In genomic region chr15:34993877-34994276, GRCh38 we compare ENCODE assay signal across 9 cellular contexts. TPM values are rescaled to one million over a fixed set of nuclear protein-coding genes. Genes with fewer than 3 reads are reported as not detected.
DNase-seq lines count a peak whose midpoint lies in the region; ATAC-seq and TF ChIP-seq lines count a peak whose summit lies in the region.
"Had no signal": no experiment of that assay in that cellular context is flagged by ENCODE, and none has a peak within 500 bp of the region (broad histone marks: within the 10 kb centered on the region; RNA-seq: fewer than 3 reads in every experiment).

No MANE protein-coding gene starts in this region.

- no peaks in the 10 kb centered on the region for H3K36me3 ChIP-seq in BE2C

- H3K36me3 Mint-ChIP-seq in T-helper 2 cell treated with Interferon-gamma antibody and Interleukin-4, amounts not matched to agents 5 μg/mL and 100 μg/mL, for 36 hours (ENCODE audit: low read depth) = no peaks in the 10 kb centered on the region

- peak; percentile 82 for DNase-seq in GM13977 (ENCODE audit: low spot score)
- peak; percentile 70 for DNase-seq in T-helper 2 cell treated with Interferon-gamma antibody and Interleukin-4, amounts not matched to agents 5 μg/mL and 100 μg/mL, for 36 hours (ENCODE audit: low spot score)
- DNase-seq in stimulated activated naive CD4-positive, alpha-beta T cell treated with Interleukin-2 at 50 U/mL for 16 hours (lab: John Stamatoyannopoulos, UW) = no peak
- DNase-seq in NCI-H187 treated with DMSO at 0.1 percent for 48 hours (lab: John Stamatoyannopoulos, UW) = no peak
- no peak for DNase-seq in BE2C
- DNase-seq in HUDEP-2 (lab: John Stamatoyannopoulos, UW; ENCODE audit: unreplicated experiment in 76 of 76) = no peak
- DNase-seq: cortex of kidney had no signal

- TF ChIP-seq CTCF in GM13977 (IDR thresholded peaks at IDR 0.05; ENCODE audit: extremely low read depth, insufficient read depth, missing control alignments) (no peak), BE2C (IDR thresholded peaks at IDR 0.05; ENCODE audit: low read depth, low read length) (no peak)

- peaks cover 7% of the 10 kb centered on the region for H3K27me3 Mint-ChIP-seq in T-helper 2 cell treated with Interferon-gamma antibody and Interleukin-4, amounts not matched to agents 5 μg/mL and 100 μg/mL, for 36 hours (ENCODE audit: low read depth)

- peak overlapping the region; percentile 69 for H3K4me3 Mint-ChIP-seq in T-helper 2 cell treated with Interferon-gamma antibody and Interleukin-4, amounts not matched to agents 5 μg/mL and 100 μg/mL, for 36 hours

- H3K4me1 Mint-ChIP-seq in T-helper 2 cell treated with Interferon-gamma antibody and Interleukin-4, amounts not matched to agents 5 μg/mL and 100 μg/mL, for 36 hours (ENCODE audit: low read depth) = peaks cover 47% of the 10 kb centered on the region

- peak overlapping the region; percentile 94 for H3K27ac Mint-ChIP-seq in T-helper 2 cell treated with Interferon-gamma antibody and Interleukin-4, amounts not matched to agents 5 μg/mL and 100 μg/mL, for 36 hours

- in situ Hi-C loops in GM13977 (cut with MboI; ENCODE audit: low pct_unique_long_range_greater_than_20kb, low sequenced_read_pairs, unreplicated experiment) = no loop called here

- no peaks in the 10 kb centered on the region for H3K27me3 ChIP-seq in BE2C

- H3K9me3 Mint-ChIP-seq in T-helper 2 cell treated with Interferon-gamma antibody and Interleukin-4, amounts not matched to agents 5 μg/mL and 100 μg/mL, for 36 hours = peaks cover 5% of the 10 kb centered on the region

- peak; percentile 95 for ATAC-seq in GM19351 (IDR thresholded peaks at IDR 0.05; ENCODE audit: unreplicated experiment)
- ATAC-seq in HG02938 (IDR thresholded peaks at IDR 0.05; ENCODE audit: unreplicated experiment) = peak; percentile 95

- no peaks in the 10 kb centered on the region for H3K9me3 ChIP-seq in BE2C

- H3K4me3 ChIP-seq in BE2C (ENCODE audit: low read depth, low read length) = no peak overlapping the region

- no peaks in the 10 kb centered on the region for H3K4me1 ChIP-seq in BE2C

RNA-seq across cellular contexts. Expression of gene ZNF770, which starts 5.8 kb away (rescaled TPM):
- 23.3 TPM for polyA plus RNA-seq in BE2C (2012; ENCODE audit: insufficient read depth, insufficient read length, low read depth)

RNA-seq across cellular contexts. Expression of gene AQR, which starts 24.3 kb away (rescaled TPM):
- polyA plus RNA-seq in BE2C (2012; ENCODE audit: insufficient read depth, insufficient read length, low read depth) = 37.9 TPM

Comparison
In these comparisons a context has a peak if more than half of its experiments do, and no peak if none do; other contexts are left out.
1. DNase-seq: peak in GM13977 (single experiment) and T-helper 2 cell treated with Interferon-gamma antibody and Interleukin-4, amounts not matched to agents 5 μg/mL and 100 μg/mL, for 36 hours (single experiment); none in stimulated activated naive CD4-positive, alpha-beta T cell treated with Interleukin-2 at 50 U/mL for 16 hours (single experiment), NCI-H187 treated with DMSO at 0.1 percent for 48 hours (single experiment), BE2C (single experiment) and HUDEP-2 (0 of 76).